9 cellular contexts compared by ENCODE assay signal in the genomic region with DNA sequence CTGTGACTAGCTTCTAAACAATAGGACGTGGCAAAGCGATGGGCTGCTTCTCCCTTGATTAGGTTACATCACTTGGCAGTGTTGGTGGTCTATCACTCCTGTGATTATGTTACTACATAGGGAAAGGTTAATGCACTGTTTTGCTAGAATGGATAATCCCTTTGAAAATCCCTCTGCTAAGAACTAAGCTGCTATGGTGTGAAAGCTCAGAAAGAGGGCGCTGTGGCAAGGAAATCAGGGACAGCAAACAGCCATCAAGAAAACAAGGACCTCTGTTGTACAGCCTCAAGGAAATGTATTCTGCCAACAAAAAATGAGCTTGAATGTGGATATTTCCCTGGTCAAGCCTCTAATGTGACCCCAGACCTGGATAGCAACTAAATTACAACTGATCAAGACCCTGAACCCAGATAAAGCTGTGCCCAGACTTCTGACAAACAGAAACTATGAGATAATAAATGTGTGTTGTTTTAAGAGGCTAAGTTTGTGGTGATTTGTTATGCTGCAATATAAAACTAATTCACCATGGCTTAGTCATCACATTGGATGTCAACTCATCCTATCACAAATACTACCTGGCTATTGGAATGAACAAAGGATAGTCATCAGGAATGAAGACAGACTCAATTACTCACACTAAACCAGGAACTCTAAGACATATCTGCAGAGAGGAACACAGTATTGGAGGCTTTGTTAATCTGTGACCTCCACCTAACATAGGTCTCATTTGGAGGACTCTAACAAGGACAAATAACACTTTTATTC.
DNase-seq lines count a peak whose midpoint lies in the region; ATAC-seq and TF ChIP-seq lines count a peak whose summit lies in the region.
"Had no signal": no experiment of that assay in that cellular context is flagged by ENCODE, and none has a peak within 500 bp of the region (broad histone marks: within the 10 kb centered on the region; RNA-seq: fewer than 3 reads in every experiment).

No MANE protein-coding gene starts in this region.

- TF ChIP-seq CTCF in cardiac fibroblast (IDR thresholded peaks at IDR 0.05; ENCODE audit: low read depth, low read length) (peak; percentile 62), nephron progenitor cell (IDR thresholded peaks at IDR 0.05) (peak; percentile 57)

- H3K4me3 Mint-ChIP-seq in nephron progenitor cell, result no peak overlapping the region

- no peaks in the 10 kb centered on the region for H3K9me3 Mint-ChIP-seq in nephron progenitor cell

- H3K27me3 Mint-ChIP-seq in nephron progenitor cell (ENCODE audit: low read depth, poor library complexity), result no peaks in the 10 kb centered on the region

- peaks cover 7% of the 10 kb centered on the region for H3K4me1 Mint-ChIP-seq in nephron progenitor cell

- peak overlapping the region; percentile 39 for H3K27ac Mint-ChIP-seq in nephron progenitor cell

- no peak for ATAC-seq in HG03025 (IDR thresholded peaks at IDR 0.05; ENCODE audit: low FRiP score, unreplicated experiment)

- H3K36me3 Mint-ChIP-seq in nephron progenitor cell (ENCODE audit: low read depth), result no peaks in the 10 kb centered on the region

- DNase-seq in ELR (ENCODE audit: low read depth) (peak; percentile 51), LoVo (ENCODE audit: low spot score) (peak; percentile 23), cardiac fibroblast (ENCODE audit: low read depth in 2 of 2) (peak; percentile 42 to 64), nephron progenitor cell (peak; percentile 28), NCI-H2227 (lab: John Stamatoyannopoulos, UW; ENCODE audit: unreplicated experiment) (no peak), NCI-H1436 (lab: John Stamatoyannopoulos, UW) (no peak), activated T-cell treated with anti-CD3 and anti-CD28 coated beads for 4 hours (no peak)
- DNase-seq: activated T-cell treated with anti-CD3 and anti-CD28 coated beads, Interleukin-2, amount 50 U/mL, for 1 hour had no signal

- H3K4me3 ChIP-seq in cardiac fibroblast (replicated peaks in 1 of 2; ENCODE audit: low read depth in 2 of 2, low read length in 2 of 2), result no peak overlapping the region

Comparison
In these comparisons a context has a peak if more than half of its experiments do, and no peak if none do; other contexts are left out.
1. DNase-seq: peak in ELR (single experiment), LoVo (single experiment), cardiac fibroblast (2 of 2) and nephron progenitor cell (single experiment); none in NCI-H2227 (single experiment), NCI-H1436 (single experiment) and activated T-cell treated with anti-CD3 and anti-CD28 coated beads for 4 hours (single experiment).